ENCODE assay signal across 20 cellular contexts in the genomic region with DNA sequence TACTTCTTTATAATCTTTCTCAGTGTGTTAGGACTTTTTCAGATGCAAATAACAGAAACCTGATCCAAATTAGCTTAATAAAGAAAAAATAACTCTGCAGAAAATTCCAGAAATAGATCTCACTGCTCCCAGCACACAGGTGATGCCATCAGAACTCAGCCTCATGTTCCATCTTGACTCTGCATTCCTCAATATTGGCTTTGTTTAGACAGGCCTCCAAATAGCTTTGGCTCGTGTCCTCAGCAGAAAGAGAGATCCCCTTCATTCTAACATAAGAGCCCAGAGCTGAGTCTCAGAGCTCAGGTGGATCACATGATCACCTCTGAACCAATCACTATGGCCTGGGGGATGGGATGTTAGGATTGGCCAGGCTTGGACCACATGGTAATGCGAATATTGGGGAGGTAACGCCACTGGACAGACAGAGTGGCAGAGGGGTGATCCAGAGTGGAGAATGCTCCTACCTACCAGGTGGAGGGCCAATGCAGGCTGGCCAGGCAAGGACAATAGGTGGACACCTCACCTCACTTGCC. TPM values are rescaled to one million over a fixed set of nuclear protein-coding genes. Genes with fewer than 3 reads are reported as not detected.
DNase-seq lines count a peak whose midpoint lies in the region; ATAC-seq, FAIRE-seq and TF ChIP-seq lines count a peak whose summit lies in the region.
"Had no signal": no experiment of that assay in that cellular context is flagged by ENCODE, and none has a peak within 500 bp of the region (broad histone marks: within the 10 kb centered on the region; RNA-seq: fewer than 3 reads in every experiment).

No MANE protein-coding gene starts in this region.

- ATAC-seq in HCT116 (peak; percentile 61), foreskin keratinocyte (peak; percentile 55), pancreas (no peak)

- H3K27ac ChIP-seq in HCT116 (ENCODE audit: low read depth, low read length) (no peak overlapping the region), mammary epithelial cell (ENCODE audit: insufficient read depth, low read depth, low read length) (no peak overlapping the region), foreskin keratinocyte (no peak overlapping the region), A673 (ENCODE audit: low read depth, low read length, poor library complexity, severe bottlenecking) (no peak overlapping the region), pancreas (no peak overlapping the region)
- no peak overlapping the region for H3K27ac ChIP-seq in CD8-positive, alpha-beta memory T cell (ENCODE audit: low read depth, low read length)
- H3K27ac ChIP-seq: C4-2B had no signal

- no peak overlapping the region for H3K9ac ChIP-seq in HCT116 (ENCODE audit: low read length)
- H3K9ac ChIP-seq in mammary epithelial cell (ENCODE audit: insufficient read depth, low read length) = no peak overlapping the region

- dilution Hi-C loops in mammary epithelial cell (cut with HindIII; ENCODE audit: low sequenced_read_pairs) = no loop called here

- H3K4me2 ChIP-seq in HCT116 (ENCODE audit: low read length) (no peak overlapping the region), mammary epithelial cell (ENCODE audit: insufficient read depth, low read depth, low read length) (no peak overlapping the region)

- H3K4me1 ChIP-seq in HCT116 (ENCODE audit: control insufficient read depth in 1 of 2, insufficient read depth in 2 of 2, low read length in 2 of 2) = no peaks in the 10 kb centered on the region
- H3K4me1 ChIP-seq in mammary epithelial cell (ENCODE audit: insufficient read depth, low read length) = no peaks in the 10 kb centered on the region
- no peaks in the 10 kb centered on the region for H3K4me1 ChIP-seq in foreskin keratinocyte
- no peaks in the 10 kb centered on the region for H3K4me1 ChIP-seq in A673 (ENCODE audit: insufficient read depth, low read length, poor library complexity, severe bottlenecking)
- no peaks in the 10 kb centered on the region for H3K4me1 ChIP-seq in CD8-positive, alpha-beta memory T cell (ENCODE audit: insufficient read depth, low read length)
- no peaks in the 10 kb centered on the region for H3K4me1 ChIP-seq in pancreas
- H3K4me1 ChIP-seq: BE2C had no signal

- no peaks in the 10 kb centered on the region for H3K9me3 Mint-ChIP-seq in CD8-positive, alpha-beta memory T cell

- POLR2A ChIA-PET in HCT116 (lab: Charles Lee) (no interaction called here), A673 (lab: Charles Lee; ENCODE audit: low non-redundant PET) (no interaction called here)
- POLR2A ChIA-PET in CD8-positive, alpha-beta memory T cell (lab: Charles Lee) = no interaction called here

- no peak for FAIRE-seq in pancreas (lab: Jason Lieb, UNC)
- FAIRE-seq: D721Med, GM12892 had no signal

- H3K4me3 ChIP-seq in HCT116 (replicated peaks in 1 of 2; ENCODE audit: low read depth in 1 of 2, low read length in 2 of 2) = no peak overlapping the region
- H3K4me3 ChIP-seq in mammary epithelial cell (replicated peaks in 1 of 3; ENCODE audit: insufficient read depth in 1 of 3, low read depth in 2 of 3, low read length in 3 of 3) = no peak overlapping the region
- no peak overlapping the region for H3K4me3 ChIP-seq in A673 (ENCODE audit: low read depth, low read length, poor library complexity, severe bottlenecking)
- no peak overlapping the region for H3K4me3 ChIP-seq in CD8-positive, alpha-beta memory T cell (ENCODE audit: low read length)
- H3K4me3 ChIP-seq in pancreas = no peak overlapping the region

- H3K27ac Mint-ChIP-seq in CD8-positive, alpha-beta memory T cell = no peak overlapping the region
- H3K27ac Mint-ChIP-seq: CD4-positive, alpha-beta memory T cell had no signal

- peaks cover 65% of the 10 kb centered on the region for H3K27me3 ChIP-seq in HCT116 (ENCODE audit: insufficient read depth, low read length)
- H3K27me3 ChIP-seq in mammary epithelial cell (ENCODE audit: insufficient read depth, low read length) = no peaks in the 10 kb centered on the region
- H3K27me3 ChIP-seq in foreskin keratinocyte = peaks cover 11% of the 10 kb centered on the region
- H3K27me3 ChIP-seq in A673 (replicated peaks; ENCODE audit: insufficient read depth, low read depth, low read length, poor library complexity) = peaks cover 40% of the 10 kb centered on the region
- H3K27me3 ChIP-seq in CD8-positive, alpha-beta memory T cell (ENCODE audit: insufficient read depth, low read length, poor library complexity, severe bottlenecking) = no peaks in the 10 kb centered on the region
- H3K27me3 ChIP-seq in pancreas = no peaks in the 10 kb centered on the region
- H3K27me3 ChIP-seq: BE2C had no signal

- no peak overlapping the region for H3K4me3 Mint-ChIP-seq in CD8-positive, alpha-beta memory T cell
- H3K4me3 Mint-ChIP-seq: CD4-positive, alpha-beta memory T cell had no signal

- H3K79me2 ChIP-seq in HCT116 (ENCODE audit: insufficient read depth, low read length) (no peaks in the 10 kb centered on the region), mammary epithelial cell (ENCODE audit: insufficient read depth, low read length) (no peaks in the 10 kb centered on the region)

- no TSS peak for BruUV-seq in HCT116 (replicated peaks; lab: Mats Ljungman, UMichigan)
- no TSS peak for BruUV-seq in mammary epithelial cell (replicated peaks; lab: Mats Ljungman, UMichigan)
- BruUV-seq in A673 (replicated peaks; lab: Mats Ljungman, UMichigan) = no TSS peak

- H2AFZ ChIP-seq in HCT116 (ENCODE audit: low read depth, low read length, poor library complexity, severe bottlenecking) (no peak overlapping the region), mammary epithelial cell (ENCODE audit: low read depth, low read length) (no peak overlapping the region)

- H3K27me3 Mint-ChIP-seq in CD8-positive, alpha-beta memory T cell = peaks cover 16 to 52% of the 10 kb centered on the region in 2 donors

- H4K20me1 ChIP-seq in HCT116 (ENCODE audit: insufficient read depth) (no peaks in the 10 kb centered on the region), mammary epithelial cell (ENCODE audit: insufficient read depth, low read length) (no peaks in the 10 kb centered on the region)

- TF ChIP-seq POLR2A in HCT116 (IDR thresholded peaks at IDR 0.05; ENCODE audit: borderline replicate concordance, extremely low read depth, insufficient read depth, insufficient read length) = no peak

- TF ChIP-seq CTCF in HCT116 (IDR thresholded peaks at IDR 0.05 in 2 of 3, conservative IDR thresholded peaks at IDR 0.05 in 1 of 3; ENCODE audit: borderline replicate concordance in 1 of 3, insufficient read depth in 1 of 3, low read depth in 2 of 3, low read length in 2 of 3) (no peak), mammary epithelial cell (conservative IDR thresholded peaks at IDR 0.05 in 1 of 2, IDR thresholded peaks at IDR 0.05 in 1 of 2; ENCODE audit: extremely low read depth in 1 of 2, insufficient read depth in 1 of 2, low read depth in 1 of 2, low read length in 2 of 2) (no peak), foreskin keratinocyte (conservative IDR thresholded peaks at IDR 0.05) (no peak), A673 (conservative IDR thresholded peaks at IDR 0.05; ENCODE audit: low read depth, low read length) (no peak), pancreas (IDR thresholded peaks at IDR 0.05) (no peak)

- DNase-seq in HCT116 (ENCODE audit: low read depth, low spot score) = no peak
- peak; percentile 5 for DNase-seq in NAMALWA (ENCODE audit: low spot score)
- peak; percentile 44 for DNase-seq in mammary epithelial cell
- peak; percentile 88 to 92 for DNase-seq in foreskin keratinocyte
- DNase-seq in A673 (ENCODE audit: low spot score) = no peak
- DNase-seq in globus pallidus (ENCODE audit: low spot score) = no peak
- no peak for DNase-seq in CD8-positive, alpha-beta memory T cell
- DNase-seq in pancreas = no peak
- DNase-seq: BE2C; CD4-positive, alpha-beta memory T cell; COR-L47; DMS153; DND-41; GDM1; H7 had no signal

- H3K9me3 ChIP-seq in HCT116 (ENCODE audit: control insufficient read depth in 1 of 2, insufficient read depth in 1 of 2, low read depth in 1 of 2, low read length in 2 of 2) = no peaks in the 10 kb centered on the region
- H3K9me3 ChIP-seq in mammary epithelial cell (replicated peaks; ENCODE audit: insufficient read depth, low read length) = no peaks in the 10 kb centered on the region
- no peaks in the 10 kb centered on the region for H3K9me3 ChIP-seq in A673 (ENCODE audit: low read depth, low read length, poor library complexity, severe bottlenecking)
- H3K9me3 ChIP-seq in CD8-positive, alpha-beta memory T cell (ENCODE audit: low read length) = no peaks in the 10 kb centered on the region
- H3K9me3 ChIP-seq in pancreas = no peaks in the 10 kb centered on the region
- H3K9me3 ChIP-seq: BE2C had no signal

- WGBS in mammary epithelial cell (ENCODE audit: low coverage, missing lambda C conversion rate) = 27% methylated on average over 3 of the region's 3 CpGs
- WGBS in pancreas, 2 donors = 60 to 74% methylated on average over 3 of the region's 3 CpGs

- in situ Hi-C loops in mammary epithelial cell (cut with MboI; ENCODE audit: low sequenced_read_pairs in 2 of 2) = no loop called here

- CTCF ChIA-PET in HCT116 (lab: Charles Lee) = no interaction called here
- CTCF ChIA-PET in mammary epithelial cell (lab: Charles Lee; ENCODE audit: low non-redundant PET) = no interaction called here
- CTCF ChIA-PET in A673 (lab: Charles Lee) = no interaction called here
- CTCF ChIA-PET in CD8-positive, alpha-beta memory T cell (lab: Charles Lee) = no interaction called here

- H3K36me3 ChIP-seq in HCT116 (ENCODE audit: control insufficient read depth in 1 of 2, insufficient read depth in 2 of 2, low read length in 2 of 2) (no peaks in the 10 kb centered on the region), mammary epithelial cell (ENCODE audit: insufficient read depth, low read length) (no peaks in the 10 kb centered on the region), A673 (ENCODE audit: insufficient read depth, low read length, poor library complexity, severe bottlenecking) (no peaks in the 10 kb centered on the region), pancreas (no peaks in the 10 kb centered on the region)
- no peaks in the 10 kb centered on the region for H3K36me3 ChIP-seq in CD8-positive, alpha-beta memory T cell (ENCODE audit: insufficient read depth, low read length)
- H3K36me3 ChIP-seq: BE2C had no signal

- intact Hi-C loops in HCT116 (cut with micrococcal nuclease) = no loop called here
- intact Hi-C loops in mammary epithelial cell (cut with micrococcal nuclease) = loop anchor here (2.0 kb wide), 1 partner anchor 24 kb away; no protein-coding TSS in a partner anchor
- intact Hi-C loops in A673 (cut with micrococcal nuclease; ENCODE audit: unreplicated experiment) = no loop called here
- intact Hi-C loops in pancreas (cut with DNase I) = no loop called here

- TF ChIP-seq RAD21 in HCT116 (IDR thresholded peaks at IDR 0.05; ENCODE audit: low read depth) = no peak

- no peaks in the 10 kb centered on the region for H3K9me2 ChIP-seq in HCT116 (ENCODE audit: insufficient read depth)

- H3K4me1 Mint-ChIP-seq in CD8-positive, alpha-beta memory T cell = no peaks in the 10 kb centered on the region
- H3K4me1 Mint-ChIP-seq: CD4-positive, alpha-beta memory T cell had no signal

- no peaks in the 10 kb centered on the region for H3K36me3 Mint-ChIP-seq in CD8-positive, alpha-beta memory T cell
- H3K36me3 Mint-ChIP-seq: CD4-positive, alpha-beta memory T cell had no signal

- RAD21 ChIA-PET in HCT116 (lab: Charles Lee; ENCODE audit: low non-redundant PET in 1 of 2, low total read pairs in 2 of 2, uncharacterized antibody in 2 of 2, unreplicated experiment in 2 of 2) = no interaction called here

RNA-seq across cellular contexts. Expression of a gene that starts 46.6 kb away (rescaled TPM):
- total RNA-seq in HCT116 (2021; ENCODE audit: unreplicated experiment) = not detected
- polyA plus RNA-seq in HCT116 (2012) = not detected in 2 replicates
- not detected for total RNA-seq in mammary epithelial cell
- not detected for polyA plus RNA-seq in mammary epithelial cell
- polyA minus RNA-seq in mammary epithelial cell = not detected
- not detected in 2 replicates for total RNA-seq in foreskin keratinocyte
- polyA plus RNA-seq in foreskin keratinocyte = not detected in 2 replicates
- total RNA-seq in A673 (2021) = not detected in 2 replicates
- not detected for total RNA-seq in CD8-positive, alpha-beta memory T cell
- polyA plus RNA-seq in CD8-positive, alpha-beta memory T cell = not detected
- not detected for total RNA-seq in pancreas
- not detected for polyA plus RNA-seq in pancreas
- total RNA-seq: A172; CD4-positive, alpha-beta memory T cell; H7; HT1080 had no signal
- polyA plus RNA-seq: CD4-positive, alpha-beta memory T cell had no signal

Comparison
In these comparisons a context has a peak if more than half of its experiments do, and no peak if none do; other contexts are left out.
1. ATAC-seq: peak in HCT116 (single experiment) and foreskin keratinocyte (single experiment); none in pancreas (0 of 4).
2. DNase-seq: peak in NAMALWA (single experiment), mammary epithelial cell (single experiment) and foreskin keratinocyte (2 of 2); none in HCT116 (single experiment), A673 (single experiment), globus pallidus (single experiment), CD8-positive, alpha-beta memory T cell (0 of 5) and pancreas (0 of 6).